1 cellular context compared by ENCODE assay signal in genomic region chr16:87388818-87389134, GRCh38.
TF ChIP-seq lines count a peak whose summit lies in the region.

No MANE protein-coding gene starts in this region.

TF ChIP-seq in GM23338, 12 proteins besides CTCF, POLR2A, EP300 and RAD21 (continued from another document):
- TF ChIP-seq ZNF462 (CRISPR knock-in tag; IDR thresholded peaks at IDR 0.05), result no peak
- no peak for TF ChIP-seq CREB1 (CRISPR knock-in tag; IDR thresholded peaks at IDR 0.05; ENCODE audit: low read depth)
TF ChIP-seq in GM23338: peak in this region for 0.
